8 cellular contexts compared by ENCODE assay signal in the genomic region with DNA sequence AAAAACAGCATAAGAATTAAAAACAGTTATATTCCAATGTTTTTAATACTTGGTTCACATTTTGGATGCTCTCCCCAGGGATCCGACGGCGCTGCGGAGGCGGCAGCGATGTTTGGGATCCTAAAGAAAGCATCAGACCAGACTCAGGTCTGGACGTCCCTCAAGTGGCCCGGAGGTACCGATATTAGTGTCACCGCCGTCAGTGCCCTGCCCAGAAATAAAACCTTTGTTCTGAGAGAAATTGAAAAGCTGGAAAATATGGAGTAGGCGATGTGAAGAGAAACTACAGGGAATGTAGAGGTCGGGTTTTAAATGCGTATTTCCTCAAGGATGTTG. TPM values are rescaled to one million over a fixed set of nuclear protein-coding genes. Genes with fewer than 3 reads are reported as not detected.
A peak's percentile ranks its signal among the peaks of the same experiment; 100 is the strongest.
DNase-seq lines count a peak whose midpoint lies in the region; TF ChIP-seq lines count a peak whose summit lies in the region.

No MANE protein-coding gene starts in this region.

- peak overlapping the region; percentile 71 to 87 (median 86) for H3K4me3 Mint-ChIP-seq in CD8-positive, alpha-beta memory T cell
- peak overlapping the region; percentile 64 for H3K4me3 Mint-ChIP-seq in endodermal cell
- peak overlapping the region; percentile 74 to 79 (median 76) for H3K4me3 Mint-ChIP-seq in nephron

- no peak overlapping the region for H3K27ac ChIP-seq in CD8-positive, alpha-beta memory T cell (ENCODE audit: low read depth, low read length)
- no peak overlapping the region for H3K27ac ChIP-seq in endodermal cell (ENCODE audit: low read depth, low read length)

- TF ChIP-seq CTCF in endodermal cell (conservative IDR thresholded peaks at IDR 0.05) (no peak), nephron (IDR thresholded peaks at IDR 0.05; ENCODE audit: unreplicated experiment in 3 of 3) (no peak)

- 4 to 5% methylated on average over 14 of the region's 14 CpGs for WGBS in endodermal cell (ENCODE audit: insufficient coverage in 1 of 2, insufficient read length in 1 of 2), 2 experiments

- CTCF ChIA-PET in CD8-positive, alpha-beta memory T cell (lab: Charles Lee), result no interaction called here

- peaks cover 7% of the 10 kb centered on the region for H3K27me3 ChIP-seq in CD8-positive, alpha-beta memory T cell (ENCODE audit: insufficient read depth, low read length, poor library complexity, severe bottlenecking)
- H3K27me3 ChIP-seq in endodermal cell (ENCODE audit: control insufficient read depth, insufficient read depth, low read length, poor library complexity, severe bottlenecking), result peaks cover 20% of the 10 kb centered on the region

- H3K4me3 ChIP-seq in CD8-positive, alpha-beta memory T cell (ENCODE audit: low read length), result peak overlapping the region; percentile 50
- H3K4me3 ChIP-seq in endodermal cell (ENCODE audit: low read length), result peak overlapping the region; percentile 85

- H3K27me3 Mint-ChIP-seq in CD8-positive, alpha-beta memory T cell, result peaks cover 4 to 24% of the 10 kb centered on the region in 2 donors
- H3K27me3 Mint-ChIP-seq in endodermal cell (ENCODE audit: insufficient read depth) (peaks cover 11% of the 10 kb centered on the region), nephron (ENCODE audit: low read depth) (no peaks in the 10 kb centered on the region)

- H3K4me1 ChIP-seq in CD8-positive, alpha-beta memory T cell (ENCODE audit: insufficient read depth, low read length), result peaks cover 26% of the 10 kb centered on the region
- no peaks in the 10 kb centered on the region for H3K4me1 ChIP-seq in endodermal cell (ENCODE audit: control insufficient read depth, insufficient read depth, low read length)

- no peaks in the 10 kb centered on the region for H3K36me3 ChIP-seq in CD8-positive, alpha-beta memory T cell (ENCODE audit: insufficient read depth, low read length)
- H3K36me3 ChIP-seq in endodermal cell (ENCODE audit: control insufficient read depth, insufficient read depth, low read length), result no peaks in the 10 kb centered on the region

- no peaks in the 10 kb centered on the region for H3K9me3 Mint-ChIP-seq in CD8-positive, alpha-beta memory T cell
- H3K9me3 Mint-ChIP-seq in endodermal cell (no peaks in the 10 kb centered on the region), nephron (no peaks in the 10 kb centered on the region)

- POLR2A ChIA-PET in CD8-positive, alpha-beta memory T cell (lab: Charles Lee), result no interaction called here

- H3K27ac Mint-ChIP-seq in CD8-positive, alpha-beta memory T cell, result peak overlapping the region in 5 of 8 donors; percentile 18 to 75 (median 57)
- H3K27ac Mint-ChIP-seq in endodermal cell, result peak overlapping the region; percentile 6
- H3K27ac Mint-ChIP-seq in nephron, result peak overlapping the region; percentile 81 to 86 (median 81)

- H3K36me3 Mint-ChIP-seq in CD8-positive, alpha-beta memory T cell, result peaks cover 0 to 1% (median 0%) of the 10 kb centered on the region in 3 donors
- H3K36me3 Mint-ChIP-seq in endodermal cell (ENCODE audit: low read depth), result no peaks in the 10 kb centered on the region
- no peaks in the 10 kb centered on the region for H3K36me3 Mint-ChIP-seq in nephron (ENCODE audit: low read depth)

- H3K9me3 ChIP-seq in CD8-positive, alpha-beta memory T cell (ENCODE audit: low read length), result no peaks in the 10 kb centered on the region
- H3K9me3 ChIP-seq in endodermal cell (ENCODE audit: control insufficient read depth, low read length), result no peaks in the 10 kb centered on the region

- no peak for DNase-seq in CD8-positive, alpha-beta memory T cell
- DNase-seq in NCI-H2227 treated with DMSO at 0.1 percent for 48 hours (lab: John Stamatoyannopoulos, UW) (peak; percentile 25), endodermal cell (no peak), hippocampal formation (lab: John Stamatoyannopoulos, UW) (no peak), GDM1 (lab: John Stamatoyannopoulos, UW) (no peak), cerebellar nuclear complex (lab: John Stamatoyannopoulos, UW) (no peak)
- DNase-seq in effector CD8-positive, alpha-beta T cell (lab: John Stamatoyannopoulos, UW), result no peak

- peaks cover 22 to 31% (median 23%) of the 10 kb centered on the region in 3 donors for H3K4me1 Mint-ChIP-seq in CD8-positive, alpha-beta memory T cell
- H3K4me1 Mint-ChIP-seq in endodermal cell (peaks cover 42% of the 10 kb centered on the region), nephron (peaks cover 64% of the 10 kb centered on the region)

- H3K9ac ChIP-seq in endodermal cell (ENCODE audit: extremely low read depth, low read length, poor library complexity, severe bottlenecking), result no peak overlapping the region

RNA-seq across cellular contexts. Expression of a gene that starts 0.6 kb away (rescaled TPM):
- total RNA-seq in CD8-positive, alpha-beta memory T cell, result under 1 TPM; 0.55 to 0.89 TPM
- 0.69 TPM for polyA plus RNA-seq in CD8-positive, alpha-beta memory T cell
- total RNA-seq in endodermal cell, result 10 to 100 TPM; 14.4 to 14.5 TPM
- polyA plus RNA-seq in endodermal cell (2013, experiment 1 of 2), result 2.7 TPM
- polyA plus RNA-seq in endodermal cell (2013, experiment 2 of 2), result 2.7 TPM

Comparison
In these comparisons a context has a peak if more than half of its experiments do, and no peak if none do; other contexts are left out.
1. H3K27ac Mint-ChIP-seq: peak in every context shown above with its lines; median percentile 81 in nephron; 57 in CD8-positive, alpha-beta memory T cell; 6 in endodermal cell.
2. RNA of a gene that starts 0.6 kb away (total RNA-seq): 14.4 to 14.5 TPM in endodermal cell; 0.55 to 0.89 TPM in CD8-positive, alpha-beta memory T cell; every median in the first group is over 4 times any median in the second.
3. Peak in every context shown above with its lines, with median percentiles within 50 percentile points of each other: H3K4me3 Mint-ChIP-seq.